ENCODE assay signal across 8 cellular contexts in the genomic region with DNA sequence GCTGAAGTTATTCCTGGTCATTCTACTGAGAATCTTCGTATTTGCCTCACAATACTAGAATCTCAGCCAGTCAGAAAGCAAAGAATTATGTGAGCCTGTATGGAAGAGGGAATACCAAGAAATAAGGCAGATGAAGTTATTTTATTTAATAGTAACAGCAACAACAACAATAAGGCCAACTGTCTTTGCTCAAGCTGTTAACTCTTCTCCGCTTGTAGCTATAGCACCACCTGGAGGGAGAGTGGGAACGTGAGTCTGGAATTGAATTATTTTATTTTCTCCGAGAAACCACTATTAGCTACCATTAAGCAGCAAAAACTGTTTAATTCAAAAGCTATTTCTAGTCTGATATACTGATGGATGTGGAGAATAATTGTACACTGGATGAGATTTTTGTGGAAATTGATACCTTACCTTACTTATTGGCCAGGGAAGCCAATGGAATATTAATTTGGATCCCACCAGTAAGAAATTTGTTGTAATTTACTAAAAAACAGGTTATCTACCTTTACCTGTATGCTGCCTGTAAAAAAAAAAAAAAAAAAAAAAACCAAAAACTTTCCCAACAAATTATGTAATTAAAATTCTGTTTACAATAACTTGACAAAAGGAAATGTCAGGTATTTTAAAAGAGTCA. TPM values are rescaled to one million over a fixed set of nuclear protein-coding genes. Genes with fewer than 3 reads are reported as not detected.
DNase-seq lines count a peak whose midpoint lies in the region; ATAC-seq, FAIRE-seq and TF ChIP-seq lines count a peak whose summit lies in the region.

No MANE protein-coding gene starts in this region.

- FAIRE-seq in H1 (lab: Jason Lieb, UNC) = peak; percentile 86

- no peak overlapping the region for H2BK12ac ChIP-seq in H1 (ENCODE audit: low read depth, low read length)

- H3K9ac ChIP-seq in H1 (replicated peaks in 1 of 4; ENCODE audit: extremely low read depth in 1 of 4, low read depth in 3 of 4, low read length in 3 of 4) = no peak overlapping the region

- H3K36me3 Mint-ChIP-seq in T-helper 2 cell treated with Interferon-gamma antibody and Interleukin-4, amounts not matched to agents 5 μg/mL and 100 μg/mL, for 36 hours (ENCODE audit: low read depth) = peaks cover 14% of the 10 kb centered on the region

- TF ChIP-seq POLR2A in H1 (IDR thresholded peaks at IDR 0.05; ENCODE audit: control extremely low read depth in 1 of 2, low read depth in 2 of 2, low read length in 2 of 2) = no peak

- no peak overlapping the region for H2BK5ac ChIP-seq in H1 (ENCODE audit: low read depth, low read length)

- DNase-seq in Daoy (ENCODE audit: low read depth) (peak; percentile 28), HT1080 (ENCODE audit: low read depth) (peak; percentile 36), RKO (ENCODE audit: low spot score) (peak; percentile 57), H1 (ENCODE audit: low read depth in 1 of 2, low spot score in 2 of 2) (peak in 1 of 2 experiments; percentile 5), lung microvascular endothelial cell (ENCODE audit: low read depth in 2 of 2) (peak; percentile 71 to 80), posterior vena cava (ENCODE audit: low spot score) (no peak)
- no peak for DNase-seq in T-helper 2 cell treated with Interferon-gamma antibody and Interleukin-4, amounts not matched to agents 5 μg/mL and 100 μg/mL, for 36 hours (ENCODE audit: low spot score)

- no peak overlapping the region for H2AK5ac ChIP-seq in H1 (ENCODE audit: low read depth, low read length)

- 51% methylated on average over 4 of the region's 4 CpGs; no CpG with 5 or more reads in 1 of the 2 experiments for WGBS in H1 (ENCODE audit: extremely low coverage in 1 of 2, insufficient coverage in 1 of 2, insufficient read length in 1 of 2, insufficient replicate concordance in 2 of 2, low coverage in 1 of 2, low lambda C conversion rate in 2 of 2, missing lambda C conversion rate in 1 of 2), 2 experiments

- no peak overlapping the region for H3K27ac Mint-ChIP-seq in T-helper 2 cell treated with Interferon-gamma antibody and Interleukin-4, amounts not matched to agents 5 μg/mL and 100 μg/mL, for 36 hours

- no peaks in the 10 kb centered on the region for H3K79me2 ChIP-seq in H1 (ENCODE audit: control insufficient read depth in 1 of 2, insufficient read depth in 2 of 2, low read length in 2 of 2)

- TF ChIP-seq RAD21 in H1 (IDR thresholded peaks at IDR 0.05 in 1 of 2, conservative IDR thresholded peaks at IDR 0.05 in 1 of 2; ENCODE audit: low read depth in 2 of 2, low read length in 2 of 2) = peak; percentile 91 to 92

- H3K18ac ChIP-seq in H1 (ENCODE audit: extremely low read depth, low read length) = no peak overlapping the region

- POLR2A ChIA-PET in H1 (lab: Charles Lee; ENCODE audit: partially characterized antibody) = interaction anchor here (1.4 kb wide), 1 partner anchor 291 kb away, joined by 5 read pairs; no protein-coding TSS in a partner anchor

- no peak overlapping the region for H3K14ac ChIP-seq in H1 (ENCODE audit: insufficient read length)

- H4K8ac ChIP-seq in H1 (ENCODE audit: extremely low read depth, insufficient read depth, low read length) = no peak overlapping the region

- peak in 2 of 3 experiments; percentile 69 to 75; a peak in 3 of 4 replicates for TF ChIP-seq CTCF in H1 (IDR thresholded peaks at IDR 0.05; ENCODE audit: control extremely low read depth in 1 of 3, insufficient read depth in 1 of 3, low read depth in 1 of 3, low read length in 3 of 3)

- no peak overlapping the region for H3K4me3 Mint-ChIP-seq in T-helper 2 cell treated with Interferon-gamma antibody and Interleukin-4, amounts not matched to agents 5 μg/mL and 100 μg/mL, for 36 hours

- intact Hi-C loops in posterior vena cava (cut with DNase I) = loop anchor here (2.0 to 10.0 kb wide), 2 partner anchors 290 to 292 kb away; no protein-coding TSS in a partner anchor

- no peaks in the 10 kb centered on the region for H3K23me2 ChIP-seq in H1 (ENCODE audit: low read depth, low read length)

- no peaks in the 10 kb centered on the region for H3K4me1 Mint-ChIP-seq in T-helper 2 cell treated with Interferon-gamma antibody and Interleukin-4, amounts not matched to agents 5 μg/mL and 100 μg/mL, for 36 hours (ENCODE audit: low read depth)

- no peaks in the 10 kb centered on the region for H3K27me3 ChIP-seq in H1 (replicated peaks in 1 of 4; ENCODE audit: control insufficient read depth in 3 of 4, extremely low read depth in 1 of 4, insufficient read depth in 3 of 4, low read length in 3 of 4)

- H3K27me3 Mint-ChIP-seq in T-helper 2 cell treated with Interferon-gamma antibody and Interleukin-4, amounts not matched to agents 5 μg/mL and 100 μg/mL, for 36 hours (ENCODE audit: low read depth) = no peaks in the 10 kb centered on the region

- H4K20me1 ChIP-seq in H1 (replicated peaks in 1 of 2; ENCODE audit: control insufficient read depth in 1 of 2, insufficient read depth in 2 of 2, low read length in 2 of 2) = no peaks in the 10 kb centered on the region

- no peak overlapping the region for H2BK15ac ChIP-seq in H1 (ENCODE audit: low read length)

- no peak overlapping the region for H3K56ac ChIP-seq in H1 (replicated peaks; ENCODE audit: insufficient read length, low read depth, low read length)

- H3K4me3 ChIP-seq in H1 (ENCODE audit: extremely low read depth in 1 of 4, insufficient read depth in 2 of 4, low read depth in 3 of 4, low read length in 4 of 4) = no peak overlapping the region

- H2BK20ac ChIP-seq in H1 (ENCODE audit: low read length) = no peak overlapping the region

- H3K23ac ChIP-seq in H1 (ENCODE audit: insufficient read length) = no peak overlapping the region

- H3K36me3 ChIP-seq in H1 (ENCODE audit: control insufficient read depth in 2 of 4, insufficient read depth in 4 of 4, low read length in 3 of 4) = peaks cover 0 to 2% (median 0%) of the 10 kb centered on the region in 4 experiments; a peak in 1 of 8 replicates

- H3K4me1 ChIP-seq in H1 (replicated peaks in 1 of 4; ENCODE audit: control insufficient read depth in 3 of 4, insufficient read depth in 4 of 4, low read length in 3 of 4) = no peaks in the 10 kb centered on the region

- no peak overlapping the region for H4K5ac ChIP-seq in H1 (ENCODE audit: insufficient read length, low read depth, low read length)

- no peak overlapping the region for H3K27ac ChIP-seq in H1 (ENCODE audit: low read depth, low read length)

- H3K4me2 ChIP-seq in H1 (ENCODE audit: insufficient read depth in 1 of 2, low read depth in 2 of 2, low read length in 2 of 2) = no peak overlapping the region

- H3K4ac ChIP-seq in H1 (replicated peaks; ENCODE audit: insufficient read length, low read depth, low read length) = no peak overlapping the region

- no peaks in the 10 kb centered on the region for H3K9me3 Mint-ChIP-seq in T-helper 2 cell treated with Interferon-gamma antibody and Interleukin-4, amounts not matched to agents 5 μg/mL and 100 μg/mL, for 36 hours

- no peaks in the 10 kb centered on the region for H3K79me1 ChIP-seq in H1 (ENCODE audit: low read depth, low read length)

- no peak overlapping the region for H2AFZ ChIP-seq in H1 (ENCODE audit: low read length)

- no peak for TF ChIP-seq EP300 in H1 (IDR thresholded peaks at IDR 0.05; ENCODE audit: borderline replicate concordance in 1 of 2, low read depth in 2 of 2, low read length in 2 of 2)

- H3K9me3 ChIP-seq in H1 (ENCODE audit: insufficient read depth in 2 of 2, low read depth in 1 of 2, low read length in 1 of 2) = no peaks in the 10 kb centered on the region

- CTCF ChIA-PET in H1 (lab: Charles Lee; ENCODE audit: partially characterized antibody) = interaction anchor here (0.6 to 4.8 kb wide), 30 partner anchors 8 to 314 kb away, joined by 3 to 33 read pairs (median 4); no protein-coding TSS in a partner anchor

- H2BK120ac ChIP-seq in H1 (replicated peaks; ENCODE audit: low read depth, low read length) = no peak overlapping the region

- H4K91ac ChIP-seq in H1 (replicated peaks; ENCODE audit: insufficient read length, low read length) = no peak overlapping the region

- ATAC-seq in GM19463 (IDR thresholded peaks at IDR 0.05; ENCODE audit: unreplicated experiment) = no peak

TF ChIP-seq in H1, 55 proteins besides CTCF, POLR2A, EP300 and RAD21 (continues in another document):
- TF ChIP-seq KDM1A (IDR thresholded peaks at IDR 0.05; ENCODE audit: borderline replicate concordance, low read length) = no peak

RNA-seq across cellular contexts. Expression of a gene that starts 50.1 kb away (rescaled TPM):
- total RNA-seq in Daoy (2014; rRNA removed; shearing (Covaris generic)) = 2.3 and 4.2 TPM in 2 replicates
- total RNA-seq in HT1080 (2014; rRNA removed; shearing (Covaris generic)) = 1.6 and 4.9 TPM in 2 replicates
- 2.9 and 3.8 TPM in 2 replicates for polyA plus RNA-seq in HT1080 (2015; cell fraction: cytosol; rRNA removed)
- polyA plus RNA-seq in HT1080 (2015; cell fraction: nucleus; rRNA removed) = 11.1 and 11.9 TPM in 2 replicates
- total RNA-seq in H1 (2021; fragmentation: NEBNext Ultra II Directional; extraction: Animal tissue kit (Norgen Biotek cat#: 25700)) = 9.3 and 12.5 TPM in 2 replicates
- 3.5 and 3.8 TPM in 2 replicates for polyA plus RNA-seq in H1 (2011; rRNA removed)
- polyA plus RNA-seq in H1 (2011; cell fraction: cytosol; rRNA removed) = 6.9 TPM
- polyA plus RNA-seq in H1 (2011; cell fraction: nucleus; rRNA removed) = 9.3 TPM
- polyA plus RNA-seq in H1 (2012, experiment 1 of 2) = 9.9 to 16.6 TPM (median 13.0 TPM) in 4 replicates
- polyA plus RNA-seq in H1 (2012, experiment 2 of 2) = 5.2 TPM
- 21.4 TPM for polyA plus RNA-seq in H1 (2013, experiment 1 of 2)
- 22.4 TPM for polyA plus RNA-seq in H1 (2013, experiment 2 of 2)
- 4.7 and 5.8 TPM in 2 replicates for polyA minus RNA-seq in H1 (2011; rRNA and poly(A)+ RNA removed)
- 4.7 TPM for polyA minus RNA-seq in H1 (2011; cell fraction: cytosol; rRNA and poly(A)+ RNA removed)
- 10.9 TPM for polyA minus RNA-seq in H1 (2011; cell fraction: nucleus; rRNA and poly(A)+ RNA removed)
- total RNA-seq in lung microvascular endothelial cell = 1.1 and 1.4 TPM in 2 replicates
- total RNA-seq in posterior vena cava = 1 to 10 TPM; 5.7 to 8.4 TPM

Comparison
In these comparisons a context has a peak if more than half of its experiments do, and no peak if none do; other contexts are left out.
1. DNase-seq: peak in Daoy (single experiment), HT1080 (single experiment), RKO (single experiment) and lung microvascular endothelial cell (2 of 2); none in posterior vena cava (single experiment) and T-helper 2 cell treated with Interferon-gamma antibody and Interleukin-4, amounts not matched to agents 5 μg/mL and 100 μg/mL, for 36 hours (single experiment).